Comparison of ENCODE assay signal across 8 cellular contexts in genomic region chr1:151281969-151282882, GRCh38. TPM values are rescaled to one million over a fixed set of nuclear protein-coding genes. Genes with fewer than 3 reads are reported as not detected.
DNase-seq lines count a peak whose midpoint lies in the region; TF ChIP-seq lines count a peak whose summit lies in the region.

TSS of gene ZNF687 (plus strand) at chr1:151282299. CDS start at chr1:151286292, 3,993 bp downstream.

- peak within 1 kb of the TSS; percentile 95 for H3K4me3 ChIP-seq in DOHH2 (ENCODE audit: low read length)
- H3K4me3 ChIP-seq in GM23248 = peak within 1 kb of the TSS; percentile 87
- H3K4me3 ChIP-seq in esophagus squamous epithelium = peak within 1 kb of the TSS; percentile 64 to 96 (median 76)

- peak in 3 of 4 donors; percentile 8 to 83 (median 73) for TF ChIP-seq POLR2A in esophagus squamous epithelium (IDR thresholded peaks at IDR 0.05)

- H3K36me3 Mint-ChIP-seq in activated T-helper 1 cell treated with anti-CD3 and anti-CD28 coated beads, Interleukin-12 subunit alpha, Interleukin-12 subunit beta, Interleukin-2, Interleukin-4 antibody, amounts not matched to agents 30 ng/mL and 10 ng/mL and 1 ng/mL, durations not matched to agents 14 hours and 24 hours and 36 hours (ENCODE audit: low read depth) = peaks cover 17% of the 10 kb centered on the region

- no peaks in the 10 kb centered on the region for H3K9me3 ChIP-seq in DOHH2 (ENCODE audit: control insufficient read depth, insufficient read depth, low read length)
- H3K9me3 ChIP-seq in GM23248 (ENCODE audit: low read depth) = no peaks in the 10 kb centered on the region
- no peaks in the 10 kb centered on the region for H3K9me3 ChIP-seq in esophagus squamous epithelium

- H3K27ac Mint-ChIP-seq in activated T-helper 1 cell treated with anti-CD3 and anti-CD28 coated beads, Interleukin-12 subunit alpha, Interleukin-12 subunit beta, Interleukin-2, Interleukin-4 antibody, amounts not matched to agents 30 ng/mL and 10 ng/mL and 1 ng/mL, durations not matched to agents 14 hours and 24 hours and 36 hours = peak within 1 kb of the TSS; percentile 100

- 1 to 2% methylated on average over 42 to 68 of the region's 74 CpGs for WGBS in GM23248 (ENCODE audit: low coverage in 1 of 2, low lambda C conversion rate in 2 of 2, missing lambda C conversion rate in 2 of 2), 2 experiments
- WGBS in esophagus squamous epithelium, 2 donors = 0% methylated on average over 26 to 34 of the region's 74 CpGs

- 0 out of 2 replicates have a peak, but pooled peaks cover 6% of the 10 kb centered on the region for H3F3A ChIP-seq in DOHH2 (ENCODE audit: control insufficient read depth, insufficient read depth)
- peaks cover 5% of the 10 kb centered on the region; the same call in 1 of the 2 replicates for H3F3A ChIP-seq in GM23248 (ENCODE audit: insufficient read depth)

- H3K9ac ChIP-seq in GM23248 = peak within 1 kb of the TSS; percentile 93

- H3K79me2 ChIP-seq in DOHH2 (ENCODE audit: control insufficient read depth, low read length) = peaks cover 46% of the 10 kb centered on the region
- peaks cover 28% of the 10 kb centered on the region for H3K79me2 ChIP-seq in GM23248 (ENCODE audit: insufficient read depth)

- H2AFZ ChIP-seq in GM23248 = peak within 1 kb of the TSS; percentile 88

- H3K27ac ChIP-seq in DOHH2 (ENCODE audit: low read depth, low read length) (peak within 1 kb of the TSS; percentile 92), GM23248 (peak within 1 kb of the TSS; percentile 99), esophagus squamous epithelium (peak within 1 kb of the TSS; percentile 95 to 100 (median 98))

- intact Hi-C loops in activated T-helper 1 cell treated with anti-CD3 and anti-CD28 coated beads, Interleukin-12 subunit alpha, Interleukin-12 subunit beta, Interleukin-2, Interleukin-4 antibody, amounts not matched to agents 30 ng/mL and 10 ng/mL and 1 ng/mL, durations not matched to agents 14 hours and 24 hours and 36 hours (cut with micrococcal nuclease) = loop anchor here (1.0 to 5.0 kb wide), 19 partner anchors 19 to 508 kb away; partner anchors contain the start of genes ARNT, CDC42SE1, GABPB2 and LYSMD1
- intact Hi-C loops in esophagus squamous epithelium (cut with DNase I) = no loop called here

- DNase-seq in GM23248 (peak; percentile 100), Kasumi-1 (lab: John Stamatoyannopoulos, UW) (peak; percentile 99), RPMI7951 (ENCODE audit: low read depth) (peak; percentile 100), esophagus squamous epithelium (lab: John Stamatoyannopoulos, UW) (peak; percentile 99), myocyte (ENCODE audit: low read depth) (peak; percentile 100)
- peak; percentile 98 for DNase-seq in activated T-helper 1 cell treated with anti-CD3 and anti-CD28 coated beads, Interleukin-12 subunit alpha, Interleukin-12 subunit beta, Interleukin-2, Interleukin-4 antibody, amounts not matched to agents 30 ng/mL and 10 ng/mL and 1 ng/mL, durations not matched to agents 14 hours and 24 hours and 36 hours (ENCODE audit: low spot score)
- DNase-seq in stimulated activated CD8-positive, alpha-beta memory T cell treated with anti-CD3 and anti-CD28 coated beads, Interleukin-7, amount 100 ng/mL, for 48 hours (ENCODE audit: extremely low read depth in 1 of 2, low read depth in 1 of 2) = peak; percentile 97 to 99

- TF ChIP-seq CTCF in DOHH2 (IDR thresholded peaks at IDR 0.05; ENCODE audit: low read depth, low read length, poor library complexity, severe bottlenecking) (no peak), esophagus squamous epithelium (IDR thresholded peaks at IDR 0.05) (no peak)

- H4K20me1 ChIP-seq in DOHH2 (ENCODE audit: control insufficient read depth, insufficient read depth, low read depth, low read length) (no peaks in the 10 kb centered on the region), GM23248 (ENCODE audit: insufficient read depth) (no peaks in the 10 kb centered on the region)

- H3K4me2 ChIP-seq in DOHH2 (ENCODE audit: low read length) (peak within 1 kb of the TSS; percentile 87), GM23248 (ENCODE audit: unreplicated experiment) (peak within 1 kb of the TSS; percentile 98)

- H3K4me3 Mint-ChIP-seq in activated T-helper 1 cell treated with anti-CD3 and anti-CD28 coated beads, Interleukin-12 subunit alpha, Interleukin-12 subunit beta, Interleukin-2, Interleukin-4 antibody, amounts not matched to agents 30 ng/mL and 10 ng/mL and 1 ng/mL, durations not matched to agents 14 hours and 24 hours and 36 hours = peak within 1 kb of the TSS; percentile 94

- no peaks in the 10 kb centered on the region for H3K9me3 Mint-ChIP-seq in activated T-helper 1 cell treated with anti-CD3 and anti-CD28 coated beads, Interleukin-12 subunit alpha, Interleukin-12 subunit beta, Interleukin-2, Interleukin-4 antibody, amounts not matched to agents 30 ng/mL and 10 ng/mL and 1 ng/mL, durations not matched to agents 14 hours and 24 hours and 36 hours

- H3K27me3 ChIP-seq in DOHH2 (ENCODE audit: control insufficient read depth, low read length) (no peaks in the 10 kb centered on the region), GM23248 (replicated peaks; ENCODE audit: insufficient read depth) (no peaks in the 10 kb centered on the region), esophagus squamous epithelium (no peaks in the 10 kb centered on the region)

- H3K9me2 ChIP-seq in DOHH2 (replicated peaks; ENCODE audit: control insufficient read depth, low read length) (no peaks in the 10 kb centered on the region), GM23248 (ENCODE audit: insufficient read depth) (no peaks in the 10 kb centered on the region)

- no peaks in the 10 kb centered on the region for H3K27me3 Mint-ChIP-seq in activated T-helper 1 cell treated with anti-CD3 and anti-CD28 coated beads, Interleukin-12 subunit alpha, Interleukin-12 subunit beta, Interleukin-2, Interleukin-4 antibody, amounts not matched to agents 30 ng/mL and 10 ng/mL and 1 ng/mL, durations not matched to agents 14 hours and 24 hours and 36 hours (ENCODE audit: insufficient read depth)

- H3K4me1 ChIP-seq in DOHH2 (ENCODE audit: control insufficient read depth, low read length) = peaks cover 29% of the 10 kb centered on the region
- H3K4me1 ChIP-seq in GM23248 (ENCODE audit: insufficient read depth) = peaks cover 4% of the 10 kb centered on the region
- H3K4me1 ChIP-seq in esophagus squamous epithelium = peaks cover 17 to 25% (median 17%) of the 10 kb centered on the region in 3 donors

- peaks cover 36% of the 10 kb centered on the region for H3K4me1 Mint-ChIP-seq in activated T-helper 1 cell treated with anti-CD3 and anti-CD28 coated beads, Interleukin-12 subunit alpha, Interleukin-12 subunit beta, Interleukin-2, Interleukin-4 antibody, amounts not matched to agents 30 ng/mL and 10 ng/mL and 1 ng/mL, durations not matched to agents 14 hours and 24 hours and 36 hours (ENCODE audit: low read depth)

- H3K36me3 ChIP-seq in DOHH2 (ENCODE audit: control insufficient read depth, low read length) = peaks cover 34% of the 10 kb centered on the region
- H3K36me3 ChIP-seq in GM23248 (ENCODE audit: low read depth) = no peaks in the 10 kb centered on the region; the same call in 1 of the 2 replicates
- H3K36me3 ChIP-seq in esophagus squamous epithelium = peaks cover 7 to 26% (median 9%) of the 10 kb centered on the region in 3 donors

- in situ Hi-C loops in GM23248 (cut with MboI) = no loop called here

RNA-seq across cellular contexts. Expression of gene ZNF687, which starts in this region (rescaled TPM):
- total RNA-seq in GM23248 (2014; rRNA removed; shearing (Covaris generic)) = 16.9 and 21.5 TPM in 2 replicates
- 3.0 and 3.6 TPM in 2 replicates for polyA plus RNA-seq in GM23248 (2016; fragmentation: Nextera tagmentation; extraction: Ambion mirVana)
- 6.7 and 10.9 TPM in 2 replicates for total RNA-seq in RPMI7951 (2014; rRNA removed; shearing (Covaris generic))
- total RNA-seq in activated T-helper 1 cell treated with anti-CD3 and anti-CD28 coated beads, Interleukin-12 subunit alpha, Interleukin-12 subunit beta, Interleukin-2, Interleukin-4 antibody, amounts not matched to agents 30 ng/mL and 10 ng/mL and 1 ng/mL, durations not matched to agents 14 hours and 24 hours and 36 hours = 26.9 and 27.3 TPM in 2 replicates
- total RNA-seq in esophagus squamous epithelium (10 to 100 TPM; 16.5 to 28.5 (median 18.3) TPM), myocyte (17.3 and 21.5 TPM in 2 replicates)
- polyA plus RNA-seq in myocyte (2012) = 16.8 TPM

Comparison
In these comparisons a context has a peak if more than half of its experiments do, and no peak if none do; other contexts are left out.
1. Peak in every context shown above with its lines: DNase-seq, H3K4me3 ChIP-seq and H3K27ac ChIP-seq.